In the genomic region with DNA sequence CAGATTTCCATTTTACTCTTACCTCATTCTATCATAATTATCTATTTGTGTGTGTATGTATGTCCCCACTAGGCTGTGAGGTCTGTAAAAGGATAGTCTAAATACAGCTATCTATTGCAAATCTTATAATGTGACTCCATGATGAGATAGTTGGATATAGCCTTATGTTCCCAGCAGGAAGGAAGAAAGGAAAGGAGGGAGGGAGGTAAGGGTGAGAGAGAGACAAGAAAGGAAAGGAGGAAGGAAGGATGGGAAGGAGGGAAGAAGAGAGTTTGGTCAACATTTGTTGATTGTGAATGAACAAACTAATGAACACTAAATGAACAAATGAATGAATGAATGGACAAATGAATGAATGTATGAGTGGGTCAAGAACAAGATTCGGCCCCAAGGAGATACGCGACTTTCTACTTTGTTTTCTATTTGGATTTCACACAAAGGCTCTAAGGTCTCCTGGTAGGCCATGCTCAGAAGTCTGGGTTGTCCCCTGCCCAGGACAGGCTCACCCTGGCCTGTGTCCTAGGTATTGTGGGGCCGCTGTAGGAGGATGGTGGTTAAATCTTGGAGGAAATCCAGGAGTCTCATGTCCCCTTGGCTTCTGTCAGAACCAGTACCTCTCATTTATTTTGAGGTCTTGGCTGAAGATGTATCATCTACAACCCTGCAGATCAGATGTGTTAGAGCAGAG, we compare ENCODE assay signal across 22 cellular contexts.
"Had no signal": no experiment of that assay in that cellular context is flagged by ENCODE, and none has a peak within 500 bp of the region (broad histone marks: within the 10 kb centered on the region; RNA-seq: fewer than 3 reads in every experiment).

No MANE protein-coding gene starts in this region.

- H3K4me1 Mint-ChIP-seq: IgD-negative memory B cell had no signal

- H3K4me3 ChIP-seq: SJSA1, SK-N-MC had no signal

- H3K36me3 Mint-ChIP-seq: IgD-negative memory B cell had no signal

- H3K27ac Mint-ChIP-seq: IgD-negative memory B cell had no signal

- H3K27me3 ChIP-seq: SJSA1 had no signal

- H3K4me3 Mint-ChIP-seq: IgD-negative memory B cell had no signal

- DNase-seq: KBM-7, MV-4-11, NCI-H1048, NCI-H1105, NCI-H1417, NCI-H1436 treated with DMSO at 0.1 percent for 48 hours, NCI-H1694, NCI-H2029, NCI-H2081 treated with DMSO at 0.1 percent for 48 hours, NCI-H2171, NCI-H226, NCI-H446, NCI-H510A, NCI-H524 treated with DMSO at 0.1 percent for 48 hours, NCI-H69, NCI-H774, Right ventricle myocardium superior, RPMI8226, SIG-M5 had no signal

- H3K27me3 Mint-ChIP-seq: IgD-negative memory B cell had no signal

- H3K27ac ChIP-seq: SJSA1, SK-N-MC had no signal

- H3K36me3 ChIP-seq: SJSA1 had no signal

- H3K9me3 ChIP-seq: SJSA1 had no signal
